Comparison of ENCODE assay signal across 16 cellular contexts in the genomic region with DNA sequence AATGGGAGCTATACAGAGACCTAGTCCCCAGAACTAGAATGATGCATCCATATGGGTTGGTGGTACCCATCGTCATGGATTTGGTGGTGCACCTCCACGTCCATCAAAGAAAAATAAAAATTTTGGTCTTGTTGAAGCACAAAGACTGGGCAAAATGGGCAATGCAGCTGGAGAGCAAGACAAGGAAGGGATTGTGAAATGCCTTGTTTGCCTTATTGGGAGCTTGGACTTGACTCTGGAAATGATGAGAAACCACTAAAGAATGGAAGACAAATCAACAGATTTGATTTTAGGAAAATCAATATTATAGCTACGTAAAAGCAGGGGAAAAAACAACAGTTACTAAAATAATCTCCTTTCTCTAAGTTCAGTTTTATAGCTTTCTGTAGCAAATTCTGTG.
"Had no signal": no experiment of that assay in that cellular context is flagged by ENCODE, and none has a peak within 500 bp of the region (broad histone marks: within the 10 kb centered on the region; RNA-seq: fewer than 3 reads in every experiment).

No MANE protein-coding gene starts in this region.

- H3K27me3 ChIP-seq: adrenal gland, right atrium auricular region, stomach had no signal

- H3K27ac ChIP-seq: adrenal gland, left ventricle myocardium inferior, prostate gland, right atrium auricular region, stomach had no signal

- H3K9me3 ChIP-seq: adrenal gland, left ventricle myocardium inferior, prostate gland, right atrium auricular region, stomach had no signal

- DNase-seq: activated CD4-positive, alpha-beta T cell treated with anti-CD3 and anti-CD28 coated beads, Interleukin-2, amount 10 ng/mL, durations not matched to agents 24 days and 14 days; activated CD8-positive, alpha-beta memory T cell treated with anti-CD3 and anti-CD28 coated beads, Interleukin-2, amount 50 U/mL, for 4 hours; activated naive CD4-positive, alpha-beta T cell treated with anti-CD3 and anti-CD28 coated beads for 36 hours; activated T-cell treated with anti-CD3 and anti-CD28 coated beads, Interleukin-2, amount 50 U/mL, for 4 hours; adrenal gland; effector CD4-positive, alpha-beta T cell; left ventricle myocardium inferior; naive B cell; small intestine; stimulated activated CD4-positive, alpha-beta T cell treated with anti-CD3 and anti-CD28 coated beads, Interleukin-15, amount 100 ng/mL, for 24 hours; stimulated activated CD4-positive, alpha-beta T cell treated with anti-CD3 and anti-CD28 coated beads, Interleukin-2, amount 100 ng/mL, for 48 hours; stomach; T-helper 1 cell; T-helper 9 cell had no signal

- H3K4me3 ChIP-seq: adrenal gland, left ventricle myocardium inferior, prostate gland, right atrium auricular region, stomach had no signal

- H3K4me1 ChIP-seq: adrenal gland, left ventricle myocardium inferior, prostate gland, right atrium auricular region, stomach had no signal

- H3K36me3 ChIP-seq: adrenal gland, prostate gland had no signal
